Comparison of ENCODE assay signal across 19 cellular contexts in the genomic region with DNA sequence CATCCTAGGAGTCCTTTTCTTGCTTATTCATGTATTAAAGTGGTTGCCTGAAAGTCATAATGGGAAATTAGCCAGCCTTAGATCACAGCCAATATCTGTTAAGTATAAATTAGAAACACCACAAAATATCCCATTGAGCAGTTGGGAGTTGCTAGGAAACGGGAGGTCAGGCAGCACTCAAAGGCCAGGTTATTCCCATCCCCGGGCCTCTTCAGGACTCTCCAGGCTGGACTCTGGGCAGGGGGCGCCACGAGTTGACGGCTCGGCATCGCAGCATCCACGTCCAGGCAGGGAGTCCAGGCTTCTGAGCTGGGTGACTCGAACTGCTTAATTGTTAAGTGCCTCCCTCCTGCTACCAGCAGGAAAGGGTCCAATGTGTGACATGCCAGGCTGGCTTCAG.
DNase-seq lines count a peak whose midpoint lies in the region; ATAC-seq and TF ChIP-seq lines count a peak whose summit lies in the region.
"Had no signal": no experiment of that assay in that cellular context is flagged by ENCODE, and none has a peak within 500 bp of the region (broad histone marks: within the 10 kb centered on the region; RNA-seq: fewer than 3 reads in every experiment).

No MANE protein-coding gene starts in this region.

- peaks cover 40% of the 10 kb centered on the region for H4K20me1 ChIP-seq in GM23338 (replicated peaks; ENCODE audit: insufficient read depth)
- H4K20me1 ChIP-seq in neural progenitor cell (ENCODE audit: low read depth) = no peaks in the 10 kb centered on the region

- H3K36me3 Mint-ChIP-seq in GM23338 (ENCODE audit: low read depth) (peaks cover 64% of the 10 kb centered on the region), neural progenitor cell (peaks cover 14% of the 10 kb centered on the region)
- H3K36me3 Mint-ChIP-seq in activated naive CD8-positive, alpha-beta T cell treated with anti-CD3 and anti-CD28 coated beads, Interleukin-2, amount 50 U/mL, for 24 hours (ENCODE audit: low read depth) = no peaks in the 10 kb centered on the region
- H3K36me3 Mint-ChIP-seq in activated CD4-positive, alpha-beta memory T cell treated with anti-CD3 and anti-CD28 coated beads for 36 hours = no peaks in the 10 kb centered on the region
- H3K36me3 Mint-ChIP-seq: memory B cell had no signal

- no peak overlapping the region for H3K9ac ChIP-seq in neural progenitor cell
- H3K9ac ChIP-seq: KMS-11 had no signal

- H3K27ac Mint-ChIP-seq in GM23338 (peak overlapping the region; percentile 78), neural progenitor cell (peak overlapping the region; percentile 85)
- no peak overlapping the region for H3K27ac Mint-ChIP-seq in activated naive CD8-positive, alpha-beta T cell treated with anti-CD3 and anti-CD28 coated beads, Interleukin-2, amount 50 U/mL, for 24 hours
- H3K27ac Mint-ChIP-seq in activated CD4-positive, alpha-beta memory T cell treated with anti-CD3 and anti-CD28 coated beads for 36 hours = no peak overlapping the region
- H3K27ac Mint-ChIP-seq: CD4-positive, alpha-beta T cell; memory B cell had no signal

- DNase-seq in GM23338 (ENCODE audit: low spot score) (peak; percentile 75), NCI-H69 (lab: John Stamatoyannopoulos, UW) (peak; percentile 75), head of caudate nucleus (peak in 35 of 42 donors; percentile 17 to 83 (median 57)), neural progenitor cell (ENCODE audit: low spot score) (peak; percentile 65), tibial artery (no peak), NCI-H226 (no peak)
- no peak for DNase-seq in activated naive CD8-positive, alpha-beta T cell treated with anti-CD3 and anti-CD28 coated beads, Interleukin-2, amount 50 U/mL, for 24 hours
- no peak for DNase-seq in activated CD4-positive, alpha-beta memory T cell treated with anti-CD3 and anti-CD28 coated beads for 36 hours
- DNase-seq: activated CD4-positive, CD25-positive, alpha-beta regulatory T cell treated with anti-CD3 and anti-CD28 coated beads, Interleukin-2, amount 50 U/mL, for 72 hours; adrenal gland; CD4-positive, alpha-beta T cell; effector memory CD4-positive, alpha-beta T cell; GOT3; heart right ventricle; right cardiac atrium; stimulated activated naive CD8-positive, alpha-beta T cell treated with anti-CD3 and anti-CD28 coated beads, Interleukin-15, Interleukin-2, amounts not matched to agents 100 U/mL and 50 U/mL, for 24 hours; upper lobe of right lung had no signal

- H3K9me3 Mint-ChIP-seq in GM23338 (no peaks in the 10 kb centered on the region), neural progenitor cell (peaks cover 5% of the 10 kb centered on the region)
- H3K9me3 Mint-ChIP-seq in activated naive CD8-positive, alpha-beta T cell treated with anti-CD3 and anti-CD28 coated beads, Interleukin-2, amount 50 U/mL, for 24 hours = no peaks in the 10 kb centered on the region
- no peaks in the 10 kb centered on the region for H3K9me3 Mint-ChIP-seq in activated CD4-positive, alpha-beta memory T cell treated with anti-CD3 and anti-CD28 coated beads for 36 hours
- H3K9me3 Mint-ChIP-seq: CD4-positive, alpha-beta T cell had no signal

- intact Hi-C loops in head of caudate nucleus (cut with DNase I) (no loop called here), tibial artery (cut with DNase I; ENCODE audit: low total_unique reads) (no loop called here)
- intact Hi-C loops in activated CD4-positive, alpha-beta memory T cell treated with anti-CD3 and anti-CD28 coated beads for 36 hours (cut with micrococcal nuclease) = no loop called here

- no peak overlapping the region for H2AFZ ChIP-seq in GM23338
- no peak overlapping the region for H2AFZ ChIP-seq in neural progenitor cell (replicated peaks)

- H3K4me1 Mint-ChIP-seq in GM23338 = peaks cover 64% of the 10 kb centered on the region
- H3K4me1 Mint-ChIP-seq in neural progenitor cell = peaks cover 81% of the 10 kb centered on the region
- no peaks in the 10 kb centered on the region for H3K4me1 Mint-ChIP-seq in activated naive CD8-positive, alpha-beta T cell treated with anti-CD3 and anti-CD28 coated beads, Interleukin-2, amount 50 U/mL, for 24 hours
- H3K4me1 Mint-ChIP-seq in activated CD4-positive, alpha-beta memory T cell treated with anti-CD3 and anti-CD28 coated beads for 36 hours (ENCODE audit: low read depth) = no peaks in the 10 kb centered on the region
- H3K4me1 Mint-ChIP-seq: memory B cell had no signal

- peaks cover 5% of the 10 kb centered on the region for H3K36me3 ChIP-seq in GM23338 (ENCODE audit: insufficient read depth)
- no peaks in the 10 kb centered on the region for H3K36me3 ChIP-seq in neural progenitor cell
- H3K36me3 ChIP-seq in tibial artery = peaks cover 0 to 7% (median 6%) of the 10 kb centered on the region in 3 donors
- H3K36me3 ChIP-seq: adrenal gland, upper lobe of right lung had no signal

- peaks cover 6% of the 10 kb centered on the region for H3K27me3 Mint-ChIP-seq in GM23338 (ENCODE audit: insufficient read depth, low read depth, poor library complexity)
- H3K27me3 Mint-ChIP-seq in neural progenitor cell (ENCODE audit: insufficient read depth, low read depth) = no peaks in the 10 kb centered on the region
- H3K27me3 Mint-ChIP-seq in activated naive CD8-positive, alpha-beta T cell treated with anti-CD3 and anti-CD28 coated beads, Interleukin-2, amount 50 U/mL, for 24 hours = peaks cover 7% of the 10 kb centered on the region
- H3K27me3 Mint-ChIP-seq in activated CD4-positive, alpha-beta memory T cell treated with anti-CD3 and anti-CD28 coated beads for 36 hours = peaks cover 28% of the 10 kb centered on the region

- peak overlapping the region; percentile 71; the same call in 1 of the 2 replicates for H3K27ac ChIP-seq in GM23338 (ENCODE audit: low read depth)
- H3K27ac ChIP-seq in neural progenitor cell = peak overlapping the region; percentile 77
- no peak overlapping the region for H3K27ac ChIP-seq in tibial artery
- H3K27ac ChIP-seq: adrenal gland, heart right ventricle, KMS-11, upper lobe of right lung had no signal

- H3K4me3 ChIP-seq in GM23338 = 0 out of 2 replicates have a peak overlapping the region, but pooled peaks have one; percentile 12
- H3K4me3 ChIP-seq in neural progenitor cell = no peak overlapping the region
- no peak overlapping the region for H3K4me3 ChIP-seq in tibial artery
- H3K4me3 ChIP-seq: adrenal gland, heart right ventricle, upper lobe of right lung had no signal

- H3F3A ChIP-seq in GM23338 (replicated peaks; ENCODE audit: low read depth) (peaks cover 3% of the 10 kb centered on the region; the same call in 1 of the 2 replicates), neural progenitor cell (ENCODE audit: low read depth) (peaks cover 60% of the 10 kb centered on the region)

- POLR2A ChIA-PET in activated CD4-positive, alpha-beta memory T cell treated with anti-CD3 and anti-CD28 coated beads for 36 hours (lab: Charles Lee) = no interaction called here

- no peaks in the 10 kb centered on the region for H3K9me3 ChIP-seq in neural progenitor cell (ENCODE audit: low read depth)
- H3K9me3 ChIP-seq in tibial artery = no peaks in the 10 kb centered on the region
- H3K9me3 ChIP-seq: adrenal gland, heart right ventricle, upper lobe of right lung had no signal

- TF ChIP-seq CTCF in GM23338 (conservative IDR thresholded peaks at IDR 0.05; ENCODE audit: low read depth in 2 of 2) = peak; percentile 26 to 63; a peak in 3 of 4 replicates
- TF ChIP-seq CTCF in neural progenitor cell (IDR thresholded peaks at IDR 0.05) = peak; percentile 26
- no peak for TF ChIP-seq CTCF in tibial artery (IDR thresholded peaks at IDR 0.05)

- H3K4me2 ChIP-seq in GM23338 (peak overlapping the region; percentile 75), neural progenitor cell (peak overlapping the region; percentile 50)
- H3K4me2 ChIP-seq: KMS-11 had no signal

- H3K27me3 ChIP-seq in GM23338 (ENCODE audit: insufficient read depth) = no peaks in the 10 kb centered on the region
- H3K27me3 ChIP-seq in neural progenitor cell = no peaks in the 10 kb centered on the region
- no peaks in the 10 kb centered on the region for H3K27me3 ChIP-seq in tibial artery
- H3K27me3 ChIP-seq: adrenal gland, heart right ventricle, upper lobe of right lung had no signal

- CTCF ChIA-PET in activated CD4-positive, alpha-beta memory T cell treated with anti-CD3 and anti-CD28 coated beads for 36 hours (lab: Charles Lee) = no interaction called here

- peak overlapping the region; percentile 50; the same call in 1 of the 3 replicates for H3K4me3 Mint-ChIP-seq in GM23338
- H3K4me3 Mint-ChIP-seq in neural progenitor cell = peak overlapping the region; percentile 57
- no peak overlapping the region for H3K4me3 Mint-ChIP-seq in activated naive CD8-positive, alpha-beta T cell treated with anti-CD3 and anti-CD28 coated beads, Interleukin-2, amount 50 U/mL, for 24 hours
- no peak overlapping the region for H3K4me3 Mint-ChIP-seq in activated CD4-positive, alpha-beta memory T cell treated with anti-CD3 and anti-CD28 coated beads for 36 hours
- H3K4me3 Mint-ChIP-seq: CD4-positive, alpha-beta T cell; memory B cell had no signal

- no peaks in the 10 kb centered on the region for H3K9me2 ChIP-seq in GM23338 (ENCODE audit: insufficient read depth)

- ATAC-seq in GM23338 = peak; percentile 33
- no peak for ATAC-seq in activated naive CD8-positive, alpha-beta T cell treated with anti-CD3 and anti-CD28 coated beads, Interleukin-2, amount 50 U/mL, for 24 hours
- ATAC-seq: heart right ventricle; right cardiac atrium; stimulated activated naive CD8-positive, alpha-beta T cell treated with anti-CD3 and anti-CD28 coated beads, Interleukin-15, Interleukin-2, amounts not matched to agents 100 U/mL and 50 U/mL, for 24 hours; upper lobe of right lung had no signal

- peaks cover 97% of the 10 kb centered on the region for H3K79me2 ChIP-seq in GM23338 (replicated peaks; ENCODE audit: insufficient read depth)
- peaks cover 99% of the 10 kb centered on the region for H3K79me2 ChIP-seq in neural progenitor cell (ENCODE audit: low read depth)

- peaks cover 54% of the 10 kb centered on the region for H3K4me1 ChIP-seq in GM23338 (ENCODE audit: insufficient read depth)
- H3K4me1 ChIP-seq in neural progenitor cell = peaks cover 58% of the 10 kb centered on the region
- no peaks in the 10 kb centered on the region for H3K4me1 ChIP-seq in tibial artery
- H3K4me1 ChIP-seq: adrenal gland had no signal

TF ChIP-seq in GM23338, 12 proteins besides CTCF, POLR2A, EP300 and RAD21 (continues in another document):
- TF ChIP-seq POLR2AphosphoS5 (IDR thresholded peaks at IDR 0.05; ENCODE audit: low read depth) (no peak), EZH2 (IDR thresholded peaks at IDR 0.05; ENCODE audit: low read depth, unreplicated experiment) (no peak), CREB1 (CRISPR knock-in tag; IDR thresholded peaks at IDR 0.05; ENCODE audit: low read depth) (no peak)

Comparison
In these comparisons a context has a peak if more than half of its experiments do, and no peak if none do; other contexts are left out.
1. DNase-seq: peak in GM23338 (single experiment), NCI-H69 (single experiment), head of caudate nucleus (35 of 42) and neural progenitor cell (single experiment); none in tibial artery (0 of 2), activated naive CD8-positive, alpha-beta T cell treated with anti-CD3 and anti-CD28 coated beads, Interleukin-2, amount 50 U/mL, for 24 hours (single experiment), NCI-H226 (single experiment) and activated CD4-positive, alpha-beta memory T cell treated with anti-CD3 and anti-CD28 coated beads for 36 hours (single experiment).
2. H3K27ac ChIP-seq: peak in GM23338 (single experiment) and neural progenitor cell (single experiment); none in tibial artery (0 of 2).
3. H3K27ac Mint-ChIP-seq: peak in GM23338 (single experiment) and neural progenitor cell (single experiment); none in activated naive CD8-positive, alpha-beta T cell treated with anti-CD3 and anti-CD28 coated beads, Interleukin-2, amount 50 U/mL, for 24 hours (single experiment) and activated CD4-positive, alpha-beta memory T cell treated with anti-CD3 and anti-CD28 coated beads for 36 hours (single experiment).
4. H3K4me3 Mint-ChIP-seq: peak in GM23338 (single experiment) and neural progenitor cell (single experiment); none in activated naive CD8-positive, alpha-beta T cell treated with anti-CD3 and anti-CD28 coated beads, Interleukin-2, amount 50 U/mL, for 24 hours (single experiment) and activated CD4-positive, alpha-beta memory T cell treated with anti-CD3 and anti-CD28 coated beads for 36 hours (single experiment).
5. CTCF ChIP-seq: peak in GM23338 (2 of 2) and neural progenitor cell (single experiment); none in tibial artery (0 of 2).